ENCODE assay signal across 14 cellular contexts in the genomic region with DNA sequence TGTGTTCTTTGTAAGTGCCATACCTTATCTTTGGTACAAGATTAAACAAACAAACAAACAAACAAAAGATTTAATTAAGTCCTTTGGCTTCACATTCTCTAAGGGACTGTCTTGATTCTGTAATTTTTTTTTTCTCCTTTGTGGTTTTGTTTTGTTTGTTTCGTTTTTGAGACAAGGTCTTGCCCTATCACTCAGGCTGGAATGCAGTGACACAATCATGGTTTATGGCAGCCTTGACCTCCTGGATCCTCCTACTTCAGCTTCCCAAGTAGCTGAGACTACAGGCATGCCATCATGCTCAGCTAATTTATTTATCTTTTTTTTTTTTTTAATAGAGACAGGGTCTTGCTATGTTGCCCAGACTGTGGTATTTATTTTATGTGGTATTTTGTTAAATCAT.
DNase-seq lines count a peak whose midpoint lies in the region; ATAC-seq and TF ChIP-seq lines count a peak whose summit lies in the region.
"Had no signal": no experiment of that assay in that cellular context is flagged by ENCODE, and none has a peak within 500 bp of the region (broad histone marks: within the 10 kb centered on the region; RNA-seq: fewer than 3 reads in every experiment).

No MANE protein-coding gene starts in this region.

- H3K4me3 Mint-ChIP-seq in activated T-helper 17 cell treated with anti-CD3 and anti-CD28 coated beads, Interleukin-2, amount 50 U/mL, for 72 hours = no peak overlapping the region
- H3K4me3 Mint-ChIP-seq: activated naive CD8-positive, alpha-beta T cell; nephron had no signal

- 42 to 53% (median 43%) methylated on average over 1 of the region's 1 CpG for WGBS in heart left ventricle, 4 donors

- H3K36me3 ChIP-seq in heart left ventricle = no peaks in the 10 kb centered on the region

- H3K9me3 ChIP-seq in heart left ventricle = no peaks in the 10 kb centered on the region

- H3K27ac ChIP-seq in heart left ventricle = no peak overlapping the region

- H3K27me3 Mint-ChIP-seq in activated T-helper 17 cell treated with anti-CD3 and anti-CD28 coated beads, Interleukin-2, amount 50 U/mL, for 72 hours = no peaks in the 10 kb centered on the region
- H3K27me3 Mint-ChIP-seq: activated naive CD8-positive, alpha-beta T cell had no signal

- no peaks in the 10 kb centered on the region for H3K27me3 ChIP-seq in heart left ventricle

- H3K36me3 Mint-ChIP-seq in activated T-helper 17 cell treated with anti-CD3 and anti-CD28 coated beads, Interleukin-2, amount 50 U/mL, for 72 hours (ENCODE audit: low read depth) = peaks cover 60% of the 10 kb centered on the region

- ATAC-seq in activated T-helper 17 cell treated with anti-CD3 and anti-CD28 coated beads, Interleukin-2, amount 50 U/mL, for 72 hours (replicated peaks) = peak; percentile 35
- ATAC-seq in GM21717 (IDR thresholded peaks at IDR 0.05; ENCODE audit: unreplicated experiment) (no peak), GM18909 (IDR thresholded peaks at IDR 0.05; ENCODE audit: poor library complexity, unreplicated experiment) (no peak), heart left ventricle (no peak)

- DNase-seq in HFF-Myc (ENCODE audit: extremely low read depth, low read depth) = peak; percentile 15
- DNase-seq in foreskin fibroblast = peak; percentile 68 to 75
- peak; percentile 85 for DNase-seq in renal cortical epithelial cell (ENCODE audit: low read depth)
- no peak for DNase-seq in heart left ventricle
- no peak for DNase-seq in middle frontal gyrus (ENCODE audit: extremely low spot score, low spot score)
- DNase-seq: activated CD4-positive, alpha-beta T cell treated with anti-CD3 and anti-CD28 coated beads, Interleukin-2, amount 50 U/mL, for 4 hours; Calu3; NCI-H1417 treated with DMSO at 0.1 percent for 48 hours; NK-92 treated with Interleukin-12 subunit alpha and Interleukin-12 subunit beta, amount 100 ng/mL, for 24 hours had no signal

- peaks cover 0 to 12% (median 0%) of the 10 kb centered on the region in 12 donors for H3K4me1 ChIP-seq in heart left ventricle

- intact Hi-C loops in heart left ventricle (cut with DNase I) = no loop called here

- no peaks in the 10 kb centered on the region for H3K9me3 Mint-ChIP-seq in activated T-helper 17 cell treated with anti-CD3 and anti-CD28 coated beads, Interleukin-2, amount 50 U/mL, for 72 hours
- H3K9me3 Mint-ChIP-seq: nephron had no signal

- no peak overlapping the region for H3K27ac Mint-ChIP-seq in activated T-helper 17 cell treated with anti-CD3 and anti-CD28 coated beads, Interleukin-2, amount 50 U/mL, for 72 hours
- H3K27ac Mint-ChIP-seq: activated naive CD8-positive, alpha-beta T cell had no signal

- no peak for TF ChIP-seq POLR2A in heart left ventricle (IDR thresholded peaks at IDR 0.05)

- TF ChIP-seq CTCF in HFF-Myc (IDR thresholded peaks at IDR 0.05; ENCODE audit: low read depth, low read length, missing control alignments) = no peak
- no peak for TF ChIP-seq CTCF in foreskin fibroblast (IDR thresholded peaks at IDR 0.05; ENCODE audit: low read depth, low read length)
- TF ChIP-seq CTCF in heart left ventricle (IDR thresholded peaks at IDR 0.05) = no peak

- no peak overlapping the region for H3K4me3 ChIP-seq in HFF-Myc (replicated peaks; ENCODE audit: low read depth, low read length)
- no peak overlapping the region for H3K4me3 ChIP-seq in foreskin fibroblast (ENCODE audit: low read depth in 1 of 2, low read length in 2 of 2)
- H3K4me3 ChIP-seq in heart left ventricle = no peak overlapping the region

- peaks cover 24% of the 10 kb centered on the region for H3K4me1 Mint-ChIP-seq in activated T-helper 17 cell treated with anti-CD3 and anti-CD28 coated beads, Interleukin-2, amount 50 U/mL, for 72 hours

Comparison
In these comparisons a context has a peak if more than half of its experiments do, and no peak if none do; other contexts are left out.
1. DNase-seq: peak in HFF-Myc (single experiment), foreskin fibroblast (2 of 2) and renal cortical epithelial cell (single experiment); none in heart left ventricle (0 of 5) and middle frontal gyrus (single experiment).